Comparison of ENCODE assay signal across 12 cellular contexts in the genomic region with DNA sequence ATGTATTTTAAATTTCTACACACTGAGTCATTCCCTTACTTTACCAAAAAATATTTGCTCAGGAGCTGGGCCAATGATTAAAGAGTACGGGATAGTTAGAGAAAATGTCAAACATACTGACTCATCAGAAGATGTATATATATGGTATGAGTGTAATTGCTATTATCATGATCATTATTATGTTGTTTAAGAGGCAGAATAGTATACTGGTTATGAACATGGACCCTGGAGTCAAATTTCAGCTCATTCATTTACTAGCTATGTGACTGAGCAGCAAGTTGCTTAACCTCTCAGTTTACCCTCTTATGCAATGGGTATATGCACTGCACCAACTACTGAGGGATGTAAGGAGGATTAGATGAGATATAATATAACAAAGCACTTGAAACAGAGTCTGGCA. TPM values are rescaled to one million over a fixed set of nuclear protein-coding genes. Genes with fewer than 3 reads are reported as not detected.
DNase-seq lines count a peak whose midpoint lies in the region; ATAC-seq and TF ChIP-seq lines count a peak whose summit lies in the region.
"Had no signal": no experiment of that assay in that cellular context is flagged by ENCODE, and none has a peak within 500 bp of the region (broad histone marks: within the 10 kb centered on the region; RNA-seq: fewer than 3 reads in every experiment).

No MANE protein-coding gene starts in this region.

- no peak overlapping the region for H3K14ac ChIP-seq in IMR-90 (replicated peaks; ENCODE audit: low read depth, low read length)

- H3K4me1 ChIP-seq in IMR-90 (ENCODE audit: control insufficient read depth, insufficient read depth, low read length) (peaks cover 14% of the 10 kb centered on the region), mammary epithelial cell (ENCODE audit: insufficient read depth, low read length) (peaks cover 13% of the 10 kb centered on the region)
- H3K4me1 ChIP-seq: psoas muscle had no signal

- ATAC-seq in IMR-90 (ENCODE audit: low read depth) (peak; percentile 92), HG03280 (IDR thresholded peaks at IDR 0.05; ENCODE audit: unreplicated experiment) (no peak)
- ATAC-seq: psoas muscle; stimulated activated naive B cell treated with anti-CD40 and anti-IgM and Interleukin-4, amounts not matched to agents 10 μg/mL and 1 μg/mL and 100 μg/mL, for 72 hours had no signal

- no peak overlapping the region for H3K4ac ChIP-seq in IMR-90 (ENCODE audit: low read depth, low read length)

- H4K91ac ChIP-seq in IMR-90 (ENCODE audit: insufficient read depth, low read depth, low read length): no peak overlapping the region

- BruUV-seq in IMR-90 (replicated peaks; lab: Mats Ljungman, UMichigan) (no TSS peak), mammary epithelial cell (replicated peaks; lab: Mats Ljungman, UMichigan) (no TSS peak)

- H3K9me3 ChIP-seq in IMR-90 (ENCODE audit: control insufficient read depth, insufficient read depth, low read length): no peaks in the 10 kb centered on the region
- H3K9me3 ChIP-seq in mammary epithelial cell (replicated peaks; ENCODE audit: insufficient read depth, low read length): no peaks in the 10 kb centered on the region
- H3K9me3 ChIP-seq: psoas muscle had no signal

- H3K79me1 ChIP-seq in IMR-90 (ENCODE audit: low read depth in 1 of 2, low read length in 2 of 2): peaks cover 0 to 5% of the 10 kb centered on the region in 2 experiments; a peak in 1 of 4 replicates

- H4K8ac ChIP-seq in IMR-90 (ENCODE audit: low read depth in 2 of 2, low read length in 2 of 2): peak overlapping the region in 1 of 2 experiments; percentile 28; a peak in 2 of 4 replicates

- no peak overlapping the region for H3K23ac ChIP-seq in IMR-90 (ENCODE audit: low read depth, low read length)

- H3K4me1 Mint-ChIP-seq in type B pancreatic cell (ENCODE audit: unreplicated experiment): peaks cover 11% of the 10 kb centered on the region
- H3K4me1 Mint-ChIP-seq in osteocyte (ENCODE audit: unreplicated experiment): peaks cover 27% of the 10 kb centered on the region
- H3K4me1 Mint-ChIP-seq: immature natural killer cell; stimulated activated naive B cell treated with anti-CD40 and anti-IgM and Interleukin-4, amounts not matched to agents 10 μg/mL and 1 μg/mL and 100 μg/mL, for 72 hours had no signal

- intact Hi-C loops in IMR-90 (cut with micrococcal nuclease): loop anchor here (5.0 kb wide), 2 partner anchors 138 to 472 kb away; no protein-coding TSS in a partner anchor
- intact Hi-C loops in mammary epithelial cell (cut with micrococcal nuclease): no loop called here

- TF ChIP-seq RAD21 in IMR-90 (IDR thresholded peaks at IDR 0.05; ENCODE audit: low read length): no peak

- peak overlapping the region; percentile 66 for H3K18ac ChIP-seq in IMR-90 (ENCODE audit: low read depth, low read length)

- H3K4me3 ChIP-seq in AG10803 (ENCODE audit: low read length) (no peak overlapping the region), IMR-90 (ENCODE audit: insufficient read depth, low read depth, low read length) (no peak overlapping the region), mammary epithelial cell (replicated peaks in 1 of 3; ENCODE audit: insufficient read depth in 1 of 3, low read depth in 2 of 3, low read length in 3 of 3) (no peak overlapping the region)
- H3K4me3 ChIP-seq: psoas muscle had no signal

- H3K27me3 Mint-ChIP-seq in type B pancreatic cell: no peaks in the 10 kb centered on the region
- H3K27me3 Mint-ChIP-seq in osteocyte (ENCODE audit: unreplicated experiment): no peaks in the 10 kb centered on the region
- H3K27me3 Mint-ChIP-seq: stimulated activated naive B cell treated with anti-CD40 and anti-IgM and Interleukin-4, amounts not matched to agents 10 μg/mL and 1 μg/mL and 100 μg/mL, for 72 hours had no signal

- no peaks in the 10 kb centered on the region for H3K36me3 ChIP-seq in IMR-90 (ENCODE audit: control insufficient read depth, insufficient read depth, low read length)
- no peaks in the 10 kb centered on the region for H3K36me3 ChIP-seq in mammary epithelial cell (ENCODE audit: insufficient read depth, low read length)

- H3K9ac ChIP-seq in IMR-90 (ENCODE audit: low read depth, low read length) (no peak overlapping the region), mammary epithelial cell (ENCODE audit: insufficient read depth, low read length) (no peak overlapping the region)

- no CpG with 5 or more reads among the region's 1 CpG for WGBS in IMR-90 (ENCODE audit: extremely low coverage in 2 of 2, insufficient read length in 1 of 2), 2 experiments
- 0% methylated on average over 1 of the region's 1 CpG for WGBS in mammary epithelial cell (ENCODE audit: low coverage, missing lambda C conversion rate)

- H3K27me3 ChIP-seq in IMR-90 (ENCODE audit: control insufficient read depth, insufficient read depth, low read length) (no peaks in the 10 kb centered on the region), mammary epithelial cell (ENCODE audit: insufficient read depth, low read length) (no peaks in the 10 kb centered on the region)

- no peak overlapping the region for H2AK9ac ChIP-seq in IMR-90 (replicated peaks; ENCODE audit: low read depth, low read length, poor library complexity)

- peak overlapping the region; percentile 93 for H2BK5ac ChIP-seq in IMR-90 (ENCODE audit: low read depth, low read length, poor library complexity, severe bottlenecking)

- H3K9me1 ChIP-seq in IMR-90 (ENCODE audit: insufficient read depth, low read length): peaks cover 8% of the 10 kb centered on the region

- H3K4me3 Mint-ChIP-seq in type B pancreatic cell: no peak overlapping the region
- H3K4me3 Mint-ChIP-seq in osteocyte (ENCODE audit: unreplicated experiment): no peak overlapping the region
- H3K4me3 Mint-ChIP-seq: immature natural killer cell; stimulated activated naive B cell treated with anti-CD40 and anti-IgM and Interleukin-4, amounts not matched to agents 10 μg/mL and 1 μg/mL and 100 μg/mL, for 72 hours; T-helper 2 cell treated with Interferon-gamma antibody and Interleukin-4, amounts not matched to agents 5 μg/mL and 100 μg/mL, for 36 hours had no signal

- no peak overlapping the region for H2BK20ac ChIP-seq in IMR-90 (ENCODE audit: low read depth, low read length)

- H3K27ac ChIP-seq in IMR-90 (ENCODE audit: insufficient read depth, low read length) (no peak overlapping the region), mammary epithelial cell (ENCODE audit: insufficient read depth, low read depth, low read length) (no peak overlapping the region)
- H3K27ac ChIP-seq: psoas muscle had no signal

- no peak overlapping the region; the same call in 1 of the 2 replicates for H2BK120ac ChIP-seq in IMR-90 (ENCODE audit: low read depth, low read length)

- no peak overlapping the region for H2AK5ac ChIP-seq in IMR-90 (ENCODE audit: low read depth, low read length)

- H2AFZ ChIP-seq in IMR-90 (replicated peaks; ENCODE audit: low read length, poor library complexity) (no peak overlapping the region), mammary epithelial cell (ENCODE audit: low read depth, low read length) (no peak overlapping the region)

- H3K4me2 ChIP-seq in IMR-90 (ENCODE audit: low read depth, low read length) (no peak overlapping the region), mammary epithelial cell (ENCODE audit: insufficient read depth, low read depth, low read length) (no peak overlapping the region)

- H2BK15ac ChIP-seq in IMR-90 (ENCODE audit: low read depth, low read length): no peak overlapping the region

- H3K79me2 ChIP-seq in mammary epithelial cell (ENCODE audit: insufficient read depth, low read length): no peaks in the 10 kb centered on the region

- no peak overlapping the region for H3K56ac ChIP-seq in IMR-90 (ENCODE audit: extremely low read depth, insufficient read depth, low read length)

- H4K20me1 ChIP-seq in IMR-90 (ENCODE audit: insufficient read depth, low read length) (no peaks in the 10 kb centered on the region), mammary epithelial cell (ENCODE audit: insufficient read depth, low read length) (no peaks in the 10 kb centered on the region)

- POLR2A ChIA-PET in IMR-90 (lab: Charles Lee; ENCODE audit: unreplicated experiment): interaction anchor here (1.1 kb wide), 1 partner anchor 244 kb away, joined by 3 read pairs; no protein-coding TSS in a partner anchor

- H4K5ac ChIP-seq in IMR-90 (ENCODE audit: low read depth, low read length): no peak overlapping the region

- DNase-seq in AG10803 (ENCODE audit: low read depth): peak; percentile 75
- DNase-seq in IMR-90: peak; percentile 98
- DNase-seq in mammary epithelial cell: peak; percentile 83
- peak; percentile 86 for DNase-seq in kidney tubule cell (ENCODE audit: low spot score)
- DNase-seq in 8988T: no peak
- no peak for DNase-seq in type B pancreatic cell (ENCODE audit: extremely low spot score, unreplicated experiment)
- DNase-seq in osteocyte (ENCODE audit: extremely low spot score, unreplicated experiment): no peak
- DNase-seq: immature natural killer cell; psoas muscle; stimulated activated naive B cell treated with anti-CD40 and anti-IgM and Interleukin-4, amounts not matched to agents 10 μg/mL and 1 μg/mL and 100 μg/mL, for 72 hours had no signal

- dilution Hi-C loops in IMR-90 (cut with HindIII; ENCODE audit: low sequenced_read_pairs, unreplicated experiment) (no loop called here), mammary epithelial cell (cut with HindIII; ENCODE audit: low sequenced_read_pairs) (no loop called here)

- H3K9me3 Mint-ChIP-seq in type B pancreatic cell: no peaks in the 10 kb centered on the region
- no peaks in the 10 kb centered on the region for H3K9me3 Mint-ChIP-seq in osteocyte (ENCODE audit: unreplicated experiment)
- H3K9me3 Mint-ChIP-seq: stimulated activated naive B cell treated with anti-CD40 and anti-IgM and Interleukin-4, amounts not matched to agents 10 μg/mL and 1 μg/mL and 100 μg/mL, for 72 hours had no signal

- CTCF ChIA-PET in IMR-90 (lab: Yijun Ruan, JAX): interaction anchor here (0.8 to 0.9 kb wide), 2 partner anchors 9 to 112 kb away, joined by 3 to 5 read pairs; no protein-coding TSS in a partner anchor
- CTCF ChIA-PET in mammary epithelial cell (lab: Charles Lee; ENCODE audit: low non-redundant PET): no interaction called here

- H3K27ac Mint-ChIP-seq in type B pancreatic cell (no peak overlapping the region), osteocyte (ENCODE audit: unreplicated experiment) (no peak overlapping the region)
- H3K27ac Mint-ChIP-seq: immature natural killer cell; stimulated activated naive B cell treated with anti-CD40 and anti-IgM and Interleukin-4, amounts not matched to agents 10 μg/mL and 1 μg/mL and 100 μg/mL, for 72 hours; T-helper 2 cell treated with Interferon-gamma antibody and Interleukin-4, amounts not matched to agents 5 μg/mL and 100 μg/mL, for 36 hours had no signal

- H3K36me3 Mint-ChIP-seq in type B pancreatic cell (no peaks in the 10 kb centered on the region), osteocyte (ENCODE audit: unreplicated experiment) (no peaks in the 10 kb centered on the region)
- H3K36me3 Mint-ChIP-seq: immature natural killer cell; stimulated activated naive B cell treated with anti-CD40 and anti-IgM and Interleukin-4, amounts not matched to agents 10 μg/mL and 1 μg/mL and 100 μg/mL, for 72 hours had no signal

- in situ Hi-C loops in IMR-90 (cut with MboI; ENCODE audit: low sequenced_read_pairs): no loop called here
- in situ Hi-C loops in mammary epithelial cell (cut with MboI; ENCODE audit: low sequenced_read_pairs in 2 of 2): no loop called here

- no peak for TF ChIP-seq CTCF in AG10803 (conservative IDR thresholded peaks at IDR 0.05; ENCODE audit: low read length)
- TF ChIP-seq CTCF in IMR-90 (conservative IDR thresholded peaks at IDR 0.05; ENCODE audit: low read depth, low read length): no peak
- TF ChIP-seq CTCF in mammary epithelial cell (conservative IDR thresholded peaks at IDR 0.05 in 1 of 2, IDR thresholded peaks at IDR 0.05 in 1 of 2; ENCODE audit: extremely low read depth in 1 of 2, insufficient read depth in 1 of 2, low read depth in 1 of 2, low read length in 2 of 2): no peak
- TF ChIP-seq CTCF in type B pancreatic cell (conservative IDR thresholded peaks at IDR 0.05): no peak
- no peak for TF ChIP-seq CTCF in osteocyte (IDR thresholded peaks at IDR 0.05)

- no peak for TF ChIP-seq POLR2A in IMR-90 (IDR thresholded peaks at IDR 0.05; ENCODE audit: low read depth, low read length)

RNA-seq across cellular contexts. Expression of a gene that starts 41.2 kb away (rescaled TPM):
- total RNA-seq in IMR-90 (2012; rRNA removed) (under 0.01 TPM in 2 replicates), mammary epithelial cell (not detected), type B pancreatic cell (ENCODE audit: low replicate concordance) (0.22 and 0.33 TPM in 2 replicates), osteocyte (not detected in 2 replicates)
- polyA plus RNA-seq in IMR-90 (2012; rRNA removed) (0.01 and 0.02 TPM in 2 replicates), mammary epithelial cell (not detected)
- polyA plus RNA-seq in IMR-90 (2012; cell fraction: cytosol; rRNA removed): under 0.01 and 0.01 TPM in 2 replicates
- under 0.01 and 0.02 TPM in 2 replicates for polyA plus RNA-seq in IMR-90 (2012; cell fraction: nucleus; rRNA removed; ENCODE audit: low replicate concordance)
- not detected for polyA minus RNA-seq in mammary epithelial cell
- polyA plus RNA-seq: immature natural killer cell had no signal

Comparison
In these comparisons a context has a peak if more than half of its experiments do, and no peak if none do; other contexts are left out.
1. DNase-seq: peak in AG10803 (single experiment), IMR-90 (single experiment), mammary epithelial cell (single experiment) and kidney tubule cell (single experiment); none in 8988T (single experiment), type B pancreatic cell (single experiment) and osteocyte (single experiment).